Comparison of ENCODE assay signal across 1 cellular context in the genomic region with DNA sequence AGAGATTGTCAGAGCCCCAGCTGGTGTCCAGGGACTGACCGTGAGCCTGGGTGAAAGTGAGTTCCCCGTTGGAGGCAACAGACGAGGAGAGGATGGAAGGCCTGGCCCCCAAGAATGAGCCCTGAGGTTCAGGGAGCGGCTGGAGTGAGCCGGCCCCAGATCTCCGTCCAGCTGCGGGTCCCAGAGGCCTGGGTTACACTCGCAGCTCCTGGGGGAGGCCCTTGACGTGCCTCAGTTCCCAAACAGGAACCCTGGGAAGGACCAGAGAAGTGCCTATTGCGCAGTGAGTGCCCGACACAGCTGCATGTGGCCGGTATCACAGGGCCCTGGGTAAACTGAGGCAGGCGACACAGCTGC.
TF ChIP-seq lines count a peak whose summit lies in the region.

No MANE protein-coding gene starts in this region.

TF ChIP-seq in HepG2, 621 proteins besides CTCF, POLR2A, EP300 and RAD21:
- TF ChIP-seq ZNF644 (CRISPR knock-in tag; IDR thresholded peaks at IDR 0.05; ENCODE audit: low read depth): no peak
- 0 out of 2 replicates have a peak, but pooled peaks have one; percentile 6 for TF ChIP-seq SALL1 (CRISPR knock-in tag; IDR thresholded peaks at IDR 0.05)
- TF ChIP-seq MTF2 (CRISPR knock-in tag; IDR thresholded peaks at IDR 0.05; ENCODE audit: borderline replicate concordance): 0 out of 2 replicates have a peak, but pooled peaks have one; percentile 3
- no peak for TF ChIP-seq JARID2 (CRISPR knock-in tag; IDR thresholded peaks at IDR 0.05; ENCODE audit: insufficient replicate concordance)
